ENCODE assay signal across 23 cellular contexts in the genomic region with DNA sequence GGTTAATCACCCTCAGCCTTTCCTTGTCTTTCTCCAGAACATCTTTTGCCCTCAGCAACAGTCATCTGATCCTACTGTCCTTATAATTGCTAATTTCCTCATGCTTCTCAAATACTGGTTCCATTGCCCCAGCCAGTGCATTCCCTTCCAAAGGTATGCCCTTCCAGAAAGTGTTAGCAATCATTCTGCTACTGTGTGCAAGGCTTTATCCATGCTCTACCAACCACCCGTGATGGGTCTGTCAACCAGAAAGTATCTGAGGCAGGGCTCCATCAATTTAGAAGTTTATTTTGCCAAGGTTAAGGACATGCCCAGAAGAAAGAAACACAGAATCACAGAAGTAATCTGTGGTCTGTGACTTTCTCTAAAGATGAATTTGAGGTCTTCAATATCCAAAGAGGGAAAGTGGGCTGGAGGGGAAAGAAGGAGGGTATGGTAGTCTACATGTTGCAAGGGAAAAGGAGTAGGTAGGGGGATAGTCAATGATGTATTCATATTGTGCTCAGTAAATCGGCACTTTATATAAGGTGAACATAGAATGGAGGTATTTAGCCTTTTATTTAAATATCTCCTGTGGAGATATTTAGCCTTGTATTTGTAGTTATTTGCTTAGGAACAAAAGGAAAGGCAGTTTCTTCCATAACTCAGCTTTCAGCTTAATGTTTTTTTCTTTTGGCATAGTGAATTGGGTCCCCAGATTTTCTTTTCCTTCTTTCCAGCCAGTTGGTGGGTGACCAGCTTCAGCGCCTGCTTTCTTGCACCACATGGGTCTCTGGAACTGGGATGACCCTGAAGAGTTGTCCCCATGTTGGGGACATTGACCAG. TPM values are rescaled to one million over a fixed set of nuclear protein-coding genes. Genes with fewer than 3 reads are reported as not detected.
DNase-seq lines count a peak whose midpoint lies in the region; ATAC-seq, FAIRE-seq and TF ChIP-seq lines count a peak whose summit lies in the region.
"Had no signal": no experiment of that assay in that cellular context is flagged by ENCODE, and none has a peak within 500 bp of the region (broad histone marks: within the 10 kb centered on the region; RNA-seq: fewer than 3 reads in every experiment).

No MANE protein-coding gene starts in this region.

- intact Hi-C loops in HepG2 (cut with micrococcal nuclease; ENCODE audit: unreplicated experiment) (loop anchor here (1.0 kb wide), 1 partner anchor 41 kb away; no protein-coding TSS in a partner anchor), right lobe of liver (cut with DNase I) (no loop called here), colonic mucosa (cut with DNase I) (loop anchor here (2.0 kb wide), 1 partner anchor 22 kb away; no protein-coding TSS in a partner anchor), body of pancreas (cut with DNase I) (no loop called here), upper lobe of right lung (cut with DNase I) (no loop called here)

- H3K27ac ChIP-seq in HepG2 (ENCODE audit: extremely low read length, insufficient read depth, low read length): peak overlapping the region; percentile 93
- no peak overlapping the region for H3K27ac ChIP-seq in right lobe of liver
- H3K27ac ChIP-seq in colonic mucosa: peak overlapping the region; percentile 85
- H3K27ac ChIP-seq in body of pancreas: no peak overlapping the region
- H3K27ac ChIP-seq in upper lobe of right lung: no peak overlapping the region
- H3K27ac ChIP-seq: A549, cardiac muscle cell, esophagus muscularis mucosa, KMS-11, pancreas had no signal

- no peaks in the 10 kb centered on the region for H4K20me1 ChIP-seq in HepG2 (ENCODE audit: insufficient read depth, low read length)

- no peak for FAIRE-seq in HepG2 (lab: Jason Lieb, UNC)
- FAIRE-seq: A549, pancreas had no signal

- 57% methylated on average over 3 of the region's 3 CpGs for WGBS in HepG2 (ENCODE audit: low lambda C conversion rate)
- WGBS in right lobe of liver (ENCODE audit: insufficient coverage, low coverage, low lambda C conversion rate, missing lambda C conversion rate): 93% methylated on average over 3 of the region's 3 CpGs
- 80 to 83% methylated on average over 3 of the region's 3 CpGs for WGBS in body of pancreas, 2 donors

- peak overlapping the region; percentile 93 for H2AFZ ChIP-seq in HepG2 (ENCODE audit: low read length)

- in situ Hi-C loops in HepG2 (cut with HindIII; ENCODE audit: extremely low pct_ligation_motif_present, low pct_unique_long_range_greater_than_20kb): no loop called here

- peak overlapping the region; percentile 2 to 48 (median 10); a peak in 5 of 6 replicates for H3K4me3 ChIP-seq in HepG2 (replicated peaks in 1 of 3; ENCODE audit: insufficient read depth in 1 of 3, low read depth in 2 of 3, low read length in 3 of 3)
- H3K4me3 ChIP-seq in right lobe of liver: no peak overlapping the region
- H3K4me3 ChIP-seq in colonic mucosa: no peak overlapping the region
- no peak overlapping the region for H3K4me3 ChIP-seq in body of pancreas
- H3K4me3 ChIP-seq in upper lobe of right lung: no peak overlapping the region
- H3K4me3 ChIP-seq: A549, cardiac muscle cell, esophagus muscularis mucosa, pancreas had no signal

- H3K4me1 ChIP-seq in HepG2 (ENCODE audit: insufficient read depth, low read length): peaks cover 77% of the 10 kb centered on the region
- H3K4me1 ChIP-seq in right lobe of liver: no peaks in the 10 kb centered on the region
- peaks cover 12% of the 10 kb centered on the region for H3K4me1 ChIP-seq in colonic mucosa
- no peaks in the 10 kb centered on the region for H3K4me1 ChIP-seq in body of pancreas
- peaks cover 12% of the 10 kb centered on the region for H3K4me1 ChIP-seq in upper lobe of right lung
- H3K4me1 ChIP-seq: esophagus muscularis mucosa, pancreas had no signal

- TF ChIP-seq CTCF in HepG2 (CRISPR knock-in tag; IDR thresholded peaks at IDR 0.05): no peak
- no peak for TF ChIP-seq CTCF in right lobe of liver (IDR thresholded peaks at IDR 0.05)
- no peak for TF ChIP-seq CTCF in colonic mucosa (IDR thresholded peaks at IDR 0.05)
- TF ChIP-seq CTCF in nephron (IDR thresholded peaks at IDR 0.05; ENCODE audit: unreplicated experiment in 3 of 3): no peak
- TF ChIP-seq CTCF in body of pancreas (IDR thresholded peaks at IDR 0.05): no peak
- TF ChIP-seq CTCF in upper lobe of right lung (IDR thresholded peaks at IDR 0.05): no peak

- ATAC-seq in HepG2: peak; percentile 48
- no peak for ATAC-seq in right lobe of liver
- no peak for ATAC-seq in body of pancreas
- ATAC-seq in upper lobe of right lung: no peak
- ATAC-seq: A549; activated CD4-positive, alpha-beta T cell treated with anti-CD3 and anti-CD28 coated beads for 36 hours; pancreas; stimulated activated naive CD8-positive, alpha-beta T cell treated with anti-CD3 and anti-CD28 coated beads, Interleukin-15, amount 100 ng/mL, for 72 hours had no signal

- POLR2A ChIA-PET in HepG2 (lab: Yijun Ruan, JAX): interaction anchor here (1.0 to 4.5 kb wide), 22 partner anchors 10 to 189 kb away, joined by 3 to 48 read pairs (median 10); a partner anchor contains a TSS
- POLR2A ChIA-PET in activated CD4-positive, alpha-beta memory T cell treated with anti-CD3 and anti-CD28 coated beads, Interleukin-2, amount 10 ng/mL, durations not matched to agents 7 days and 5 days (lab: Charles Lee): interaction anchor here (1.7 kb wide), 1 partner anchor 35 kb away, joined by 3 read pairs; a partner anchor contains a TSS

- H3K9me3 Mint-ChIP-seq in nephron: no peaks in the 10 kb centered on the region
- H3K9me3 Mint-ChIP-seq in activated CD4-positive, alpha-beta memory T cell treated with anti-CD3 and anti-CD28 coated beads, Interleukin-2, amount 10 ng/mL, durations not matched to agents 7 days and 5 days: no peaks in the 10 kb centered on the region
- H3K9me3 Mint-ChIP-seq: CD4-positive, alpha-beta T cell; HFFc6; stimulated activated naive CD8-positive, alpha-beta T cell treated with anti-CD3 and anti-CD28 coated beads, Interleukin-15, amount 100 ng/mL, for 72 hours had no signal

- no peaks in the 10 kb centered on the region for H3K27me3 ChIP-seq in HepG2 (ENCODE audit: control insufficient read depth in 1 of 2, insufficient read depth in 2 of 2, low read length in 2 of 2)
- H3K27me3 ChIP-seq in right lobe of liver: no peaks in the 10 kb centered on the region
- no peaks in the 10 kb centered on the region for H3K27me3 ChIP-seq in colonic mucosa
- no peaks in the 10 kb centered on the region for H3K27me3 ChIP-seq in body of pancreas
- H3K27me3 ChIP-seq in upper lobe of right lung: no peaks in the 10 kb centered on the region
- H3K27me3 ChIP-seq: cardiac muscle cell, esophagus muscularis mucosa, pancreas had no signal

- BruUV-seq in HepG2 (replicated peaks; lab: Mats Ljungman, UMichigan): no TSS peak

- no peaks in the 10 kb centered on the region for H3K79me2 ChIP-seq in HepG2 (ENCODE audit: insufficient read depth, low read length)

- peaks cover 25% of the 10 kb centered on the region for H3K4me1 Mint-ChIP-seq in nephron
- peaks cover 2% of the 10 kb centered on the region for H3K4me1 Mint-ChIP-seq in activated CD4-positive, alpha-beta memory T cell treated with anti-CD3 and anti-CD28 coated beads, Interleukin-2, amount 10 ng/mL, durations not matched to agents 7 days and 5 days

- H3K36me3 Mint-ChIP-seq in nephron (ENCODE audit: low read depth): no peaks in the 10 kb centered on the region
- no peaks in the 10 kb centered on the region for H3K36me3 Mint-ChIP-seq in activated CD4-positive, alpha-beta memory T cell treated with anti-CD3 and anti-CD28 coated beads, Interleukin-2, amount 10 ng/mL, durations not matched to agents 7 days and 5 days (ENCODE audit: low read depth)

- H3K9ac ChIP-seq in HepG2 (ENCODE audit: insufficient read depth, low read depth, low read length) (peak overlapping the region; percentile 69), colonic mucosa (ENCODE audit: low read depth in 2 of 2, low read length in 2 of 2) (peak overlapping the region in 1 of 2 donors; percentile 58)
- H3K9ac ChIP-seq: KMS-11 had no signal

- H3K27ac Mint-ChIP-seq in nephron: peak overlapping the region; percentile 2 to 58 (median 51)
- H3K27ac Mint-ChIP-seq in activated CD4-positive, alpha-beta memory T cell treated with anti-CD3 and anti-CD28 coated beads, Interleukin-2, amount 10 ng/mL, durations not matched to agents 7 days and 5 days: no peak overlapping the region
- H3K27ac Mint-ChIP-seq: activated CD4-positive, alpha-beta T cell treated with anti-CD3 and anti-CD28 coated beads for 36 hours; CD4-positive, alpha-beta T cell; HFFc6; stimulated activated naive CD8-positive, alpha-beta T cell treated with anti-CD3 and anti-CD28 coated beads, Interleukin-15, amount 100 ng/mL, for 72 hours had no signal

- CTCF ChIA-PET in HepG2 (lab: Yijun Ruan, JAX; ENCODE audit: low intra/inter-chr PET ratio, low total read pairs): no interaction called here
- CTCF ChIA-PET in activated CD4-positive, alpha-beta memory T cell treated with anti-CD3 and anti-CD28 coated beads, Interleukin-2, amount 10 ng/mL, durations not matched to agents 7 days and 5 days (lab: Charles Lee): no interaction called here

- H3K9me3 ChIP-seq in HepG2 (ENCODE audit: low read length) (no peaks in the 10 kb centered on the region), right lobe of liver (no peaks in the 10 kb centered on the region), colonic mucosa (no peaks in the 10 kb centered on the region), body of pancreas (no peaks in the 10 kb centered on the region), upper lobe of right lung (no peaks in the 10 kb centered on the region)
- H3K9me3 ChIP-seq: A549, esophagus muscularis mucosa, pancreas had no signal

- TF ChIP-seq RAD21 in HepG2 (CRISPR knock-in tag; IDR thresholded peaks at IDR 0.05): no peak

- TF ChIP-seq EP300 in HepG2 (IDR thresholded peaks at IDR 0.05; ENCODE audit: low read depth in 2 of 2, low read length in 2 of 2) (no peak), HepG2 (CRISPR knock-in tag; IDR thresholded peaks at IDR 0.05; ENCODE audit: borderline replicate concordance) (no peak)

- peaks cover 4% of the 10 kb centered on the region for H3K27me3 Mint-ChIP-seq in nephron (ENCODE audit: low read depth)
- peaks cover 2% of the 10 kb centered on the region for H3K27me3 Mint-ChIP-seq in activated CD4-positive, alpha-beta memory T cell treated with anti-CD3 and anti-CD28 coated beads, Interleukin-2, amount 10 ng/mL, durations not matched to agents 7 days and 5 days
- H3K27me3 Mint-ChIP-seq: activated CD4-positive, alpha-beta T cell treated with anti-CD3 and anti-CD28 coated beads for 36 hours; CD4-positive, alpha-beta T cell; stimulated activated naive CD8-positive, alpha-beta T cell treated with anti-CD3 and anti-CD28 coated beads, Interleukin-15, amount 100 ng/mL, for 72 hours had no signal

- TF ChIP-seq POLR2A in HepG2 (IDR thresholded peaks at IDR 0.05; ENCODE audit: insufficient read depth in 1 of 2, low read depth in 2 of 2, low read length in 2 of 2) (no peak), right lobe of liver (IDR thresholded peaks at IDR 0.05) (no peak), body of pancreas (IDR thresholded peaks at IDR 0.05) (no peak)

- DNase-seq in HepG2 (ENCODE audit: low spot score): no peak
- no peak for DNase-seq in right lobe of liver
- DNase-seq in colonic mucosa: no peak
- DNase-seq in body of pancreas: no peak
- DNase-seq in activated CD4-positive, alpha-beta memory T cell treated with anti-CD3 and anti-CD28 coated beads, Interleukin-2, amount 10 ng/mL, durations not matched to agents 7 days and 5 days: no peak
- no peak for DNase-seq in upper lobe of right lung
- DNase-seq in NCI-H774 (lab: John Stamatoyannopoulos, UW): no peak
- DNase-seq: activated CD4-positive, alpha-beta T cell treated with anti-CD3 and anti-CD28 coated beads for 36 hours; activated gamma-delta T cell; CD4-positive, alpha-beta T cell; DMS79; effector CD4-positive, alpha-beta T cell; HFFc6; MV-4-11; NCI-H187; pancreas; stimulated activated CD4-positive, alpha-beta T cell treated with anti-CD3 and anti-CD28 coated beads, Interleukin-2, amount 100 ng/mL, for 48 hours; stimulated activated naive CD8-positive, alpha-beta T cell treated with anti-CD3 and anti-CD28 coated beads, Interleukin-15, amount 100 ng/mL, for 72 hours had no signal

- peak overlapping the region; percentile 81 for H3K4me2 ChIP-seq in HepG2 (ENCODE audit: low read depth, low read length)
- H3K4me2 ChIP-seq: A549, KMS-11 had no signal

- no peak overlapping the region for H3K4me3 Mint-ChIP-seq in nephron
- H3K4me3 Mint-ChIP-seq in activated CD4-positive, alpha-beta memory T cell treated with anti-CD3 and anti-CD28 coated beads, Interleukin-2, amount 10 ng/mL, durations not matched to agents 7 days and 5 days: no peak overlapping the region
- H3K4me3 Mint-ChIP-seq: activated CD4-positive, alpha-beta T cell treated with anti-CD3 and anti-CD28 coated beads for 36 hours; CD4-positive, alpha-beta T cell; HFFc6; stimulated activated naive CD8-positive, alpha-beta T cell treated with anti-CD3 and anti-CD28 coated beads, Interleukin-15, amount 100 ng/mL, for 72 hours had no signal

- H3K36me3 ChIP-seq in HepG2 (replicated peaks in 1 of 2; ENCODE audit: control insufficient read depth in 1 of 2, insufficient read depth in 2 of 2, low read length in 2 of 2): no peaks in the 10 kb centered on the region
- H3K36me3 ChIP-seq in right lobe of liver: no peaks in the 10 kb centered on the region
- H3K36me3 ChIP-seq in colonic mucosa: no peaks in the 10 kb centered on the region
- H3K36me3 ChIP-seq in body of pancreas (replicated peaks in 1 of 2; ENCODE audit: insufficient read depth in 1 of 2, low read depth in 2 of 2): no peaks in the 10 kb centered on the region
- no peaks in the 10 kb centered on the region for H3K36me3 ChIP-seq in upper lobe of right lung
- H3K36me3 ChIP-seq: cardiac muscle cell, esophagus muscularis mucosa, pancreas had no signal

RNA-seq across cellular contexts. Expression of a gene that starts 35.2 kb away (rescaled TPM):
- total RNA-seq in HepG2 (2016; rRNA removed; fragmentation: Illumina TruSeq; extraction: Trizol) (26.2 and 37.7 TPM in 2 replicates), right lobe of liver (1 to 10 TPM in 3 of 6 experiments, under 1 TPM in 3; 0.29 to 1.5 (median 0.77) TPM), colonic mucosa (10 to 100 TPM; 65.8 to 87.8 TPM), body of pancreas (1 to 10 TPM; 4.0 to 4.9 TPM), upper lobe of right lung (5.8 TPM)
- total RNA-seq in HepG2 (2016; cell fraction: cytosol; rRNA removed; fragmentation: Illumina TruSeq; extraction: Trizol; ENCODE audit: low read depth): 3.1 and 3.4 TPM in 2 replicates
- total RNA-seq in HepG2 (2016; cell fraction: insoluble cytoplasmic fraction; rRNA removed; fragmentation: Illumina TruSeq; extraction: Trizol): 25.3 and 36.5 TPM in 2 replicates
- 16.5 TPM in 2 replicates for total RNA-seq in HepG2 (2016; cell fraction: membrane; rRNA removed; fragmentation: Illumina TruSeq; extraction: Trizol)
- total RNA-seq in HepG2 (2016; cell fraction: nucleus; rRNA removed; fragmentation: Illumina TruSeq; extraction: Trizol): 36.5 and 38.6 TPM in 2 replicates
- polyA plus RNA-seq in HepG2 (2011; rRNA removed): 36.5 and 50.7 TPM in 2 replicates
- 33.7 and 46.9 TPM in 2 replicates for polyA plus RNA-seq in HepG2 (2011; cell fraction: cytosol; rRNA removed)
- 17.0 and 22.0 TPM in 2 replicates for polyA plus RNA-seq in HepG2 (2011; cell fraction: nucleus; rRNA removed)
- polyA plus RNA-seq in HepG2 (2012): 18.9 and 24.9 TPM in 2 replicates
- polyA plus RNA-seq in HepG2 (2016; cell fraction: cytosol; fragmentation: Illumina TruSeq; extraction: Trizol; ENCODE audit: low read depth): 2.3 and 2.8 TPM in 2 replicates
- polyA plus RNA-seq in HepG2 (2016; cell fraction: insoluble cytoplasmic fraction; fragmentation: Illumina TruSeq; extraction: Trizol; ENCODE audit: low read depth): 23.7 TPM in 2 replicates
- polyA plus RNA-seq in HepG2 (2016; cell fraction: membrane; fragmentation: Illumina TruSeq; extraction: Trizol; ENCODE audit: low read depth): 8.0 and 8.6 TPM in 2 replicates
- 41.8 and 43.1 TPM in 2 replicates for polyA plus RNA-seq in HepG2 (2016; cell fraction: nucleus; fragmentation: Illumina TruSeq; extraction: Trizol; ENCODE audit: insufficient read depth, low read depth)
- 0.87 and 184 TPM in 2 replicates for polyA minus RNA-seq in HepG2 (2011; rRNA and poly(A)+ RNA removed; ENCODE audit: low replicate concordance)
- 34.4 and 49.4 TPM in 2 replicates for polyA minus RNA-seq in HepG2 (2011; cell fraction: cytosol; rRNA and poly(A)+ RNA removed)
- polyA minus RNA-seq in HepG2 (2011; cell fraction: nucleus; rRNA and poly(A)+ RNA removed): 30.6 and 38.9 TPM in 2 replicates
- total RNA-seq in activated CD4-positive, alpha-beta memory T cell treated with anti-CD3 and anti-CD28 coated beads, Interleukin-2, amount 10 ng/mL, durations not matched to agents 7 days and 5 days: 10 to 100 TPM; 12.8 to 14.1 TPM

RNA-seq across cellular contexts. Expression of a gene that starts 42.2 kb away (rescaled TPM):
- total RNA-seq in HepG2 (2016; rRNA removed; fragmentation: Illumina TruSeq; extraction: Trizol) (288 and 336 TPM in 2 replicates), right lobe of liver (10 to 100 TPM in 3 of 6 experiments, 1 to 10 TPM in 3; 6.6 to 35.9 (median 10.5) TPM), colonic mucosa (100 to 1,000 TPM in 1 of 2 donors, 10 to 100 TPM in 1; 28.9 to 117 TPM), body of pancreas (10 to 100 TPM; 15.6 to 21.4 TPM), upper lobe of right lung (26.3 TPM)
- 27.6 and 36.1 TPM in 2 replicates for total RNA-seq in HepG2 (2016; cell fraction: cytosol; rRNA removed; fragmentation: Illumina TruSeq; extraction: Trizol; ENCODE audit: low read depth)
- 287 and 310 TPM in 2 replicates for total RNA-seq in HepG2 (2016; cell fraction: insoluble cytoplasmic fraction; rRNA removed; fragmentation: Illumina TruSeq; extraction: Trizol)
- 67.0 and 76.9 TPM in 2 replicates for total RNA-seq in HepG2 (2016; cell fraction: membrane; rRNA removed; fragmentation: Illumina TruSeq; extraction: Trizol)
- total RNA-seq in HepG2 (2016; cell fraction: nucleus; rRNA removed; fragmentation: Illumina TruSeq; extraction: Trizol): 222 and 236 TPM in 2 replicates
- 110 and 164 TPM in 2 replicates for polyA plus RNA-seq in HepG2 (2011; rRNA removed)
- polyA plus RNA-seq in HepG2 (2011; cell fraction: cytosol; rRNA removed): 97.2 and 124 TPM in 2 replicates
- 135 and 203 TPM in 2 replicates for polyA plus RNA-seq in HepG2 (2011; cell fraction: nucleus; rRNA removed)
- 70.9 and 88.3 TPM in 2 replicates for polyA plus RNA-seq in HepG2 (2012)
- polyA plus RNA-seq in HepG2 (2016; cell fraction: cytosol; fragmentation: Illumina TruSeq; extraction: Trizol; ENCODE audit: low read depth): 14.8 and 17.4 TPM in 2 replicates
- polyA plus RNA-seq in HepG2 (2016; cell fraction: insoluble cytoplasmic fraction; fragmentation: Illumina TruSeq; extraction: Trizol; ENCODE audit: low read depth): 255 and 266 TPM in 2 replicates
- 29.0 and 35.9 TPM in 2 replicates for polyA plus RNA-seq in HepG2 (2016; cell fraction: membrane; fragmentation: Illumina TruSeq; extraction: Trizol; ENCODE audit: low read depth)
- polyA plus RNA-seq in HepG2 (2016; cell fraction: nucleus; fragmentation: Illumina TruSeq; extraction: Trizol; ENCODE audit: insufficient read depth, low read depth): 238 and 239 TPM in 2 replicates
- polyA minus RNA-seq in HepG2 (2011; rRNA and poly(A)+ RNA removed; ENCODE audit: low replicate concordance): 258 and 404 TPM in 2 replicates
- polyA minus RNA-seq in HepG2 (2011; cell fraction: cytosol; rRNA and poly(A)+ RNA removed): 66.4 and 93.7 TPM in 2 replicates
- polyA minus RNA-seq in HepG2 (2011; cell fraction: nucleus; rRNA and poly(A)+ RNA removed): 123 and 171 TPM in 2 replicates
- total RNA-seq in activated CD4-positive, alpha-beta memory T cell treated with anti-CD3 and anti-CD28 coated beads, Interleukin-2, amount 10 ng/mL, durations not matched to agents 7 days and 5 days: 100 to 1,000 TPM; 149 TPM

Comparison
In these comparisons a context has a peak if more than half of its experiments do, and no peak if none do; other contexts are left out.
1. H3K27ac ChIP-seq: peak in HepG2 (single experiment) and colonic mucosa (single experiment); none in right lobe of liver (0 of 3), body of pancreas (0 of 4) and upper lobe of right lung (single experiment).
2. H3K4me3 ChIP-seq: peak in HepG2 (3 of 3); none in right lobe of liver (0 of 3), colonic mucosa (single experiment), body of pancreas (0 of 2) and upper lobe of right lung (single experiment).
3. intact Hi-C loops: an anchor here in HepG2 (1.0 kb wide) and colonic mucosa (2.0 kb wide); none called in right lobe of liver, body of pancreas and upper lobe of right lung.